In genomic region chr1:168236836-168237611, GRCh38 we compare ENCODE assay signal across 11 cellular contexts. TPM values are rescaled to one million over a fixed set of nuclear protein-coding genes. Genes with fewer than 3 reads are reported as not detected.
DNase-seq lines count a peak whose midpoint lies in the region; ATAC-seq and TF ChIP-seq lines count a peak whose summit lies in the region.
"Had no signal": no experiment of that assay in that cellular context is flagged by ENCODE, and none has a peak within 500 bp of the region (broad histone marks: within the 10 kb centered on the region; RNA-seq: fewer than 3 reads in every experiment).

No MANE protein-coding gene starts in this region.

- H3F3A ChIP-seq in Loucy (ENCODE audit: low read depth) = no peaks in the 10 kb centered on the region

- no peak overlapping the region for H3K4me3 Mint-ChIP-seq in activated naive CD8-positive, alpha-beta T cell treated with anti-CD3 and anti-CD28 coated beads, Interleukin-2, amount 10 ng/mL, durations not matched to agents 7 days and 5 days
- H3K4me3 Mint-ChIP-seq: CD8-positive, alpha-beta T cell had no signal

- peaks cover 6% of the 10 kb centered on the region for H4K20me1 ChIP-seq in Loucy (ENCODE audit: insufficient read depth, low read length, poor library complexity, severe bottlenecking)

- 0 out of 2 replicates have a peak, but pooled peaks have one; percentile 26 for TF ChIP-seq CTCF in Loucy (conservative IDR thresholded peaks at IDR 0.05; ENCODE audit: low read length)

- H3K36me3 ChIP-seq in Loucy (ENCODE audit: insufficient read depth, low read length) = peaks cover 72% of the 10 kb centered on the region; the same call in 1 of the 2 replicates

- peak; percentile 57 for ATAC-seq in GM18502 (IDR thresholded peaks at IDR 0.05; ENCODE audit: poor library complexity, unreplicated experiment)
- no peak for ATAC-seq in activated naive CD8-positive, alpha-beta T cell treated with anti-CD3 and anti-CD28 coated beads, Interleukin-2, amount 10 ng/mL, durations not matched to agents 7 days and 5 days (ENCODE audit: low read depth)
- no peak for ATAC-seq in HG02623 (IDR thresholded peaks at IDR 0.05; ENCODE audit: unreplicated experiment)
- ATAC-seq: CD8-positive, alpha-beta T cell had no signal

- H3K27ac Mint-ChIP-seq in activated naive CD8-positive, alpha-beta T cell treated with anti-CD3 and anti-CD28 coated beads, Interleukin-2, amount 10 ng/mL, durations not matched to agents 7 days and 5 days = peak overlapping the region; percentile 24

- no peak overlapping the region for H3K9ac ChIP-seq in Loucy (ENCODE audit: low read depth, low read length, poor library complexity, severe bottlenecking)
- H3K9ac ChIP-seq: KMS-11 had no signal

- no peaks in the 10 kb centered on the region for H3K9me3 Mint-ChIP-seq in activated naive CD8-positive, alpha-beta T cell treated with anti-CD3 and anti-CD28 coated beads, Interleukin-2, amount 10 ng/mL, durations not matched to agents 7 days and 5 days
- H3K9me3 Mint-ChIP-seq: CD8-positive, alpha-beta T cell had no signal

- no peak for DNase-seq in activated naive CD8-positive, alpha-beta T cell treated with anti-CD3 and anti-CD28 coated beads, Interleukin-2, amount 10 ng/mL, durations not matched to agents 7 days and 5 days
- DNase-seq in putamen (ENCODE audit: low spot score) (peak; percentile 47), kidney glomerular epithelial cell (lab: John Stamatoyannopoulos, UW) (no peak), DMS 273 treated with DMSO at 0.1 percent for 48 hours (lab: John Stamatoyannopoulos, UW) (no peak), NCI-H2171 treated with DMSO at 0.1 percent for 48 hours (lab: John Stamatoyannopoulos, UW) (no peak)
- DNase-seq: CD8-positive, alpha-beta T cell; NCI-H2081 had no signal

- H3K4me1 ChIP-seq in Loucy (ENCODE audit: insufficient read depth, low read length, poor library complexity, severe bottlenecking) = peaks cover 9% of the 10 kb centered on the region

- peaks cover 57% of the 10 kb centered on the region for H3K36me3 Mint-ChIP-seq in activated naive CD8-positive, alpha-beta T cell treated with anti-CD3 and anti-CD28 coated beads, Interleukin-2, amount 10 ng/mL, durations not matched to agents 7 days and 5 days

- POLR2A ChIA-PET in activated naive CD8-positive, alpha-beta T cell treated with anti-CD3 and anti-CD28 coated beads, Interleukin-2, amount 10 ng/mL, durations not matched to agents 7 days and 5 days (lab: Charles Lee) = interaction anchor here (1.6 kb wide), 1 partner anchor 11 kb away, joined by 4 read pairs; the partner anchor contains the start of gene SFT2D2

- no peaks in the 10 kb centered on the region for H3K9me2 ChIP-seq in Loucy (replicated peaks; ENCODE audit: low read depth, low read length)

- no peaks in the 10 kb centered on the region for H3K9me3 ChIP-seq in Loucy (ENCODE audit: insufficient read depth, low read depth, low read length)

- H3K4me1 Mint-ChIP-seq in activated naive CD8-positive, alpha-beta T cell treated with anti-CD3 and anti-CD28 coated beads, Interleukin-2, amount 10 ng/mL, durations not matched to agents 7 days and 5 days = peaks cover 28% of the 10 kb centered on the region

- no peak overlapping the region for H2AFZ ChIP-seq in Loucy (ENCODE audit: low read length)

- H3K27me3 ChIP-seq in Loucy (ENCODE audit: insufficient read depth, low read length, poor library complexity, severe bottlenecking) = no peaks in the 10 kb centered on the region

- no peaks in the 10 kb centered on the region for H3K27me3 Mint-ChIP-seq in activated naive CD8-positive, alpha-beta T cell treated with anti-CD3 and anti-CD28 coated beads, Interleukin-2, amount 10 ng/mL, durations not matched to agents 7 days and 5 days

- peaks cover 22% of the 10 kb centered on the region; the same call in 1 of the 2 replicates for H3K79me2 ChIP-seq in Loucy (ENCODE audit: insufficient read depth, low read length)

- no peak overlapping the region for H3K4me3 ChIP-seq in Loucy (ENCODE audit: low read length, poor library complexity, severe bottlenecking)

- H3K4me2 ChIP-seq in Loucy (ENCODE audit: low read depth, low read length, poor library complexity, severe bottlenecking) = no peak overlapping the region
- H3K4me2 ChIP-seq: KMS-11 had no signal

RNA-seq across cellular contexts. Expression of gene SFT2D2, which starts 11.2 kb away (rescaled TPM):
- total RNA-seq in activated naive CD8-positive, alpha-beta T cell treated with anti-CD3 and anti-CD28 coated beads, Interleukin-2, amount 10 ng/mL, durations not matched to agents 7 days and 5 days = 10 to 100 TPM; 56.8 to 58.4 TPM

RNA-seq across cellular contexts. Expression of gene TBX19, which starts 43.7 kb away (rescaled TPM):
- 1 to 10 TPM; 2.6 to 3.2 TPM for total RNA-seq in activated naive CD8-positive, alpha-beta T cell treated with anti-CD3 and anti-CD28 coated beads, Interleukin-2, amount 10 ng/mL, durations not matched to agents 7 days and 5 days

RNA-seq across cellular contexts. Expression of gene TIPRL, which starts 58.3 kb away (rescaled TPM):
- 10 to 100 TPM; 40.0 to 40.1 TPM for total RNA-seq in activated naive CD8-positive, alpha-beta T cell treated with anti-CD3 and anti-CD28 coated beads, Interleukin-2, amount 10 ng/mL, durations not matched to agents 7 days and 5 days
